In the genomic region with DNA sequence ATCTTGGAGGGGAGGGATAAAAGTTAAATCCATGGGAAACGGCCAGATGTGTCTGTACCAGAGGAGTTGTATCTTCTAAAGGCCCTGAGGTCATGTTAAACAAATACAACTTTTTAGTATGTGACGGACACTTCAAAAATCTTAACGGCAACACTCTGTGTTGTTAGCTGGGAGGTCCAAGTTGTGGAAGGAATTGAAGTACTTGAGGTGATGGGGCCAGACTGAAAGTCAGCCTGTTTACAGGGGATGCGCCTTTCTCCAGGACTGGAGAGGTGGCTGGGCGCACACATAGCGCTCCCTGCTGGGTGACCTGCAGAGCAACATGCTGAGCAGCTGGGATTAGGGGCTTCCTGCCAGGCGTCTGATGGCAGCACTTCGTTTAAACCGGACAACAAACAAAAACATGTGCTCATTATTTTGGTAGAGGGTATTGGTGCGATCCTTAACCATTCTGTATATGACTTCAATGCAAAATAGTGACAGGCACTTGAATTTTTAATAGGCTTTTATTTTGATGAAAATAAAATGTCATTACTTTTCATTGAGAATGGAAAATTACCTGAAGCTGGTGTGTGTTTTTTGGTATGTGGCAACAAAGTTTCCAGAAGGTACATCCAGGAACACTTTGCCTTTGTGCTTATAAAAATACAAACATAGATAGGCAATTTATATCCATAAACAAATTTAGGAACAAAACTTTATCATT, we compare ENCODE assay signal across 8 cellular contexts.
DNase-seq lines count a peak whose midpoint lies in the region; ATAC-seq, FAIRE-seq and TF ChIP-seq lines count a peak whose summit lies in the region.

No MANE protein-coding gene starts in this region.

- intact Hi-C loops in Panc1 (cut with micrococcal nuclease; ENCODE audit: unreplicated experiment): no loop called here

- TF ChIP-seq CTCF in Panc1 (IDR thresholded peaks at IDR 0.05) (peak; percentile 91), bronchial epithelial cell (IDR thresholded peaks at IDR 0.05; ENCODE audit: insufficient read depth, low read length, severe bottlenecking) (peak; percentile 90), kidney epithelial cell (IDR thresholded peaks at IDR 0.05; ENCODE audit: insufficient read depth, low read length, poor library complexity, severe bottlenecking) (peak; percentile 98)

- in situ Hi-C loops in Panc1 (cut with HindIII; ENCODE audit: low pct_unique_long_range_greater_than_20kb, low sequenced_read_pairs): no loop called here

- POLR2A ChIA-PET in Panc1 (lab: Charles Lee): interaction anchor here (0.5 to 0.7 kb wide), 2 partner anchors 91 to 128 kb away, joined by 3 to 4 read pairs; no protein-coding TSS in a partner anchor

- peak overlapping the region; percentile 75 for H3K27ac ChIP-seq in Panc1 (ENCODE audit: low read length)

- no peaks in the 10 kb centered on the region for H3K9me3 ChIP-seq in Panc1 (ENCODE audit: control insufficient read depth, insufficient read depth, low read depth, low read length)

- no peak for FAIRE-seq in bronchial epithelial cell (lab: Jason Lieb, UNC)

- H3K4me3 ChIP-seq in Panc1 (ENCODE audit: low read depth in 2 of 2, low read length in 2 of 2) (no peak overlapping the region), bronchial epithelial cell (ENCODE audit: low read depth, low read length) (no peak overlapping the region), kidney epithelial cell (ENCODE audit: low read depth, low read length) (no peak overlapping the region)

- no TSS peak for BruUV-seq in Panc1 (replicated peaks; lab: Mats Ljungman, UMichigan)

- H3K36me3 ChIP-seq in Panc1 (ENCODE audit: control insufficient read depth, insufficient read depth, low read length): peaks cover 12% of the 10 kb centered on the region; the same call in 1 of the 2 replicates
- peaks cover 12% of the 10 kb centered on the region for H3K36me3 ChIP-seq in bronchial epithelial cell (ENCODE audit: control insufficient read depth, insufficient read depth, low read length)
- peaks cover 2% of the 10 kb centered on the region for H3K36me3 ChIP-seq in kidney epithelial cell (ENCODE audit: control insufficient read depth, insufficient read depth, low read length)

- CTCF ChIA-PET in Panc1 (lab: Charles Lee): interaction anchor here (0.6 kb wide), 1 partner anchor 324 kb away, joined by 4 read pairs; no protein-coding TSS in a partner anchor

- ATAC-seq in GM19452 (IDR thresholded peaks at IDR 0.05; ENCODE audit: unreplicated experiment): peak; percentile 85
- peak; percentile 70 for ATAC-seq in HG03558 (IDR thresholded peaks at IDR 0.05; ENCODE audit: extremely low read depth, unreplicated experiment)
- ATAC-seq in Panc1: peak; percentile 92

- peak; percentile 66 for DNase-seq in DMS114 treated with DMSO at 0.1 percent for 48 hours (lab: John Stamatoyannopoulos, UW; ENCODE audit: unreplicated experiment)
- DNase-seq in Panc1 (ENCODE audit: low read depth, low spot score): no peak
- DNase-seq in bronchial epithelial cell (ENCODE audit: low read depth): peak; percentile 55
- DNase-seq in kidney epithelial cell (ENCODE audit: low read depth): no peak
- peak; percentile 13 to 22 for DNase-seq in stimulated activated CD4-positive, alpha-beta T cell treated with anti-CD3 and anti-CD28 coated beads, Interleukin-4, amount 100 ng/mL, for 4 hours
- no peak for DNase-seq in NCI-H2171 treated with DMSO at 0.1 percent for 48 hours (lab: John Stamatoyannopoulos, UW)

- H3K4me1 ChIP-seq in Panc1 (ENCODE audit: control insufficient read depth, insufficient read depth, low read length): peaks cover 40% of the 10 kb centered on the region

- no peaks in the 10 kb centered on the region for H3K27me3 ChIP-seq in Panc1 (ENCODE audit: control insufficient read depth, insufficient read depth, low read length)
- no peaks in the 10 kb centered on the region for H3K27me3 ChIP-seq in bronchial epithelial cell (ENCODE audit: control insufficient read depth, insufficient read depth, low read length)
- H3K27me3 ChIP-seq in kidney epithelial cell (ENCODE audit: control insufficient read depth, insufficient read depth, low read length): no peaks in the 10 kb centered on the region

Comparison
In these comparisons a context has a peak if more than half of its experiments do, and no peak if none do; other contexts are left out.
1. DNase-seq: peak in DMS114 treated with DMSO at 0.1 percent for 48 hours (single experiment), bronchial epithelial cell (single experiment) and stimulated activated CD4-positive, alpha-beta T cell treated with anti-CD3 and anti-CD28 coated beads, Interleukin-4, amount 100 ng/mL, for 4 hours (2 of 2); none in Panc1 (single experiment), kidney epithelial cell (single experiment) and NCI-H2171 treated with DMSO at 0.1 percent for 48 hours (single experiment).
2. Peak in every context shown above with its lines, with median percentiles within 50 percentile points of each other: ATAC-seq and CTCF ChIP-seq.